In genomic region chr6:73779943-73780342, GRCh38 we compare ENCODE assay signal across 35 cellular contexts.
"Had no signal": no experiment of that assay in that cellular context is flagged by ENCODE, and none has a peak within 500 bp of the region (broad histone marks: within the 10 kb centered on the region; RNA-seq: fewer than 3 reads in every experiment).

No MANE protein-coding gene starts in this region.

- H3K27me3 ChIP-seq: MG63 had no signal

- H3K9ac ChIP-seq: KMS-11 had no signal

- H3K4me2 ChIP-seq: KMS-11 had no signal

- H3K9me3 ChIP-seq: MG63 had no signal

- H3K27ac ChIP-seq: KMS-11 had no signal

- DNase-seq: Karpas-422, Kasumi-1, MG63, MM.1S, MV-4-11, NCI-H1048, NCI-H1092, NCI-H1092 treated with DMSO at 0.1 percent for 48 hours, NCI-H1105, NCI-H1105 treated with DMSO at 0.1 percent for 48 hours, NCI-H1417, NCI-H1417 treated with DMSO at 0.1 percent for 48 hours, NCI-H1436, NCI-H1436 treated with DMSO at 0.1 percent for 48 hours, NCI-H146, NCI-H1694, NCI-H1694 treated with DMSO at 0.1 percent for 48 hours, NCI-H187, NCI-H187 treated with DMSO at 0.1 percent for 48 hours, NCI-H1930, NCI-H2029, NCI-H2029 treated with DMSO at 0.1 percent for 48 hours, NCI-H2081, NCI-H2081 treated with DMSO at 0.1 percent for 48 hours, NCI-H2107, NCI-H2171, NCI-H2171 treated with DMSO at 0.1 percent for 48 hours, NCI-H2227 treated with DMSO at 0.1 percent for 48 hours, NCI-H226, NCI-H345, NCI-H446, NCI-H446 treated with DMSO at 0.1 percent for 48 hours, NCI-H510A, NCI-H510A treated with DMSO at 0.1 percent for 48 hours had no signal

- H3K4me3 ChIP-seq: MG63 had no signal
